8 cellular contexts compared by ENCODE assay signal in the genomic region with DNA sequence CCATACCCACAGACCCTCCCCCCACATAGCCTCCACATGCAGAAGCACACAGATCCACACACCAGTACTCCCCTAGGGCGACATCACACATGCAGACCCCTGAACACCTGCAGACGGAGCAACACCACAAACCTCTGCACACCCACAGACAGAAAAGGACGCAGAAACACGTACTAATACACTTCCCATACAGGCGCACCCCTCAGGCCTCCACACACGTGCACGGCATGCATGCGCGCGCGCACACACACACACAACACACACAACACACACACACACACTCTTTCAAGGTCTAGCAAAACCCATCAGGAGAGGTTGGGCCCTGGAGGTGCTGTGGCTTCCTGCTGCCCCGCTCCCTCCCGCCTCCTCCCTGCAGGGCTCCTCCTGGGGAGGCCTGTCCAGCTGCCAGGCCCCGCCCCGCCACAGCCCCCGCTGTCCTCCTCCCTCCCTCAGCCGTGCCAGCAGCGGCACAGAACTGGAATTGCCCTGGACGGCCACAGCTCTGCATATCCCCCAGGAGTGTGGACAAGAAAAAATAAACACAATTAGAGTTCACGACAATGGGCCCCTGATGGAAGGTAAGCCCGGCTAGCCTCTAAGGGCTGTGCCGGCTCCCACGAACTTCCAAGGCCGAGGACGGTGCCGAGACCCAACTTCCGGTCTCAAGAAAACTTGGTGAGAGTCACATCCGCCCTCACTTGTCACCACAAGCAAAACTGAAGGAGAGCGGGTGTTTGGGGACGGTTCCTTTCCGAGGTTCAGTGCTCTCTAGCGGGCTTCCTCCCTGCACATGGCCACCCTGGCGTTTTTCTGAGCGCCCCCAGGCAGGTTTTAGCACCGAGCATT. TPM values are rescaled to one million over a fixed set of nuclear protein-coding genes. Genes with fewer than 3 reads are reported as not detected.
DNase-seq lines count a peak whose midpoint lies in the region; ATAC-seq and TF ChIP-seq lines count a peak whose summit lies in the region.

No MANE protein-coding gene starts in this region.

- no peaks in the 10 kb centered on the region for H3K9me3 ChIP-seq in OCI-LY7 (ENCODE audit: low read length)
- no peaks in the 10 kb centered on the region for H3K9me3 ChIP-seq in mucosa of rectum (ENCODE audit: control insufficient read depth in 2 of 2, low read length in 2 of 2)

- H3K27me3 ChIP-seq in BJ (ENCODE audit: control insufficient read depth, insufficient read depth, low read length) = no peaks in the 10 kb centered on the region
- no peaks in the 10 kb centered on the region for H3K27me3 ChIP-seq in mucosa of rectum (ENCODE audit: control insufficient read depth in 2 of 2, insufficient read depth in 2 of 2, low read length in 2 of 2)

- peaks cover 34% of the 10 kb centered on the region for H3K79me2 ChIP-seq in OCI-LY7 (ENCODE audit: insufficient read depth, low read depth, low read length)

- no peak for TF ChIP-seq CTCF in BJ (IDR thresholded peaks at IDR 0.05; ENCODE audit: insufficient read depth, low read depth, low read length)
- no peak; the same call in 1 of the 2 replicates for TF ChIP-seq CTCF in OCI-LY7 (conservative IDR thresholded peaks at IDR 0.05; ENCODE audit: low read length)
- no peak for TF ChIP-seq CTCF in epithelial cell of proximal tubule (conservative IDR thresholded peaks at IDR 0.05; ENCODE audit: low read depth, low read length)

- H3K9me2 ChIP-seq in OCI-LY7 (ENCODE audit: insufficient read depth, low read length) = no peaks in the 10 kb centered on the region

- peak overlapping the region; percentile 88 for H3K4me2 ChIP-seq in OCI-LY7 (ENCODE audit: low read length)

- H3K36me3 ChIP-seq in BJ (ENCODE audit: control insufficient read depth, insufficient read depth, low read length) (peaks cover 5% of the 10 kb centered on the region), OCI-LY7 (ENCODE audit: insufficient read depth, low read length) (peaks cover 33% of the 10 kb centered on the region), mucosa of rectum (ENCODE audit: control insufficient read depth in 2 of 2, insufficient read depth in 2 of 2, low read length in 2 of 2) (peaks cover 20 to 22% of the 10 kb centered on the region in 2 donors)

- CTCF ChIA-PET in BJ (lab: Yijun Ruan, JAX) (interaction anchor here (0.7 to 6.7 kb wide), 7 partner anchors 10 to 392 kb away, joined by 3 to 56 read pairs (median 4); no protein-coding TSS in a partner anchor), OCI-LY7 (lab: Charles Lee; ENCODE audit: unreplicated experiment) (interaction anchor here (0.6 to 1.5 kb wide), 4 partner anchors 9 to 271 kb away, joined by 3 to 6 read pairs (median 4); no protein-coding TSS in a partner anchor)

- peak overlapping the region; percentile 95 to 99 for H3K9ac ChIP-seq in mucosa of rectum (ENCODE audit: low read depth in 1 of 2, low read length in 2 of 2)

- DNase-seq in BJ (ENCODE audit: low read depth) (no peak), OCI-LY7 (ENCODE audit: low spot score) (peak; percentile 94), activated T-cell treated with anti-CD3 and anti-CD28 coated beads for 24 hours (ENCODE audit: low read depth) (peak; percentile 66), epithelial cell of proximal tubule (ENCODE audit: low read depth) (no peak)
- DNase-seq in stimulated activated CD8-positive, alpha-beta memory T cell treated with anti-CD3 and anti-CD28 coated beads, Interleukin-7, amount 100 ng/mL, for 4 hours (ENCODE audit: low read depth in 2 of 2) = peak; percentile 59 to 60

- H3K4me3 ChIP-seq in BJ (ENCODE audit: low read depth, low read length) (peak overlapping the region; percentile 21), OCI-LY7 (ENCODE audit: low read depth, low read length, poor library complexity, severe bottlenecking) (peak overlapping the region; percentile 89), epithelial cell of proximal tubule (ENCODE audit: low read depth, low read length) (peak overlapping the region; percentile 66), mucosa of rectum (ENCODE audit: low read length in 2 of 2) (peak overlapping the region; percentile 95 to 99)

- H3K27ac ChIP-seq in OCI-LY7 (ENCODE audit: low read depth, low read length, poor library complexity, severe bottlenecking) (peak overlapping the region; percentile 91), mucosa of rectum (ENCODE audit: low read depth in 2 of 2, low read length in 2 of 2) (peak overlapping the region; percentile 99 to 100)

- BruUV-seq in OCI-LY7 (replicated peaks; lab: Mats Ljungman, UMichigan) = no TSS peak

- peak; percentile 87 for TF ChIP-seq POLR2A in GM19193 (IDR thresholded peaks at IDR 0.05; ENCODE audit: extremely low read depth, insufficient read depth, insufficient read length)

- H2AFZ ChIP-seq in OCI-LY7 (ENCODE audit: low read length) = peak overlapping the region; percentile 62; the same call in 1 of the 2 replicates

- H3K4me1 ChIP-seq in OCI-LY7 (ENCODE audit: insufficient read depth, low read length, poor library complexity, severe bottlenecking) = peaks cover 67% of the 10 kb centered on the region
- peaks cover 33 to 46% of the 10 kb centered on the region in 2 donors for H3K4me1 ChIP-seq in mucosa of rectum (ENCODE audit: control insufficient read depth in 2 of 2, insufficient read depth in 2 of 2, low read length in 2 of 2)

- intact Hi-C loops in OCI-LY7 (cut with micrococcal nuclease; ENCODE audit: unreplicated experiment) = loop anchor here (1.0 to 10.0 kb wide), 3 partner anchors 24 to 655 kb away; partner anchors contain the start of gene MTA3

- peak; percentile 58 for ATAC-seq in HG03354 (IDR thresholded peaks at IDR 0.05; ENCODE audit: poor library complexity, severe bottlenecking, unreplicated experiment)

- H4K20me1 ChIP-seq in OCI-LY7 (ENCODE audit: insufficient read depth, low read length) = peaks cover 14% of the 10 kb centered on the region

- POLR2A ChIA-PET in BJ (lab: Charles Lee) (interaction anchor here (0.5 kb wide), 1 partner anchor 269 kb away, joined by 6 read pairs; no protein-coding TSS in a partner anchor), OCI-LY7 (lab: Charles Lee) (interaction anchor here (0.6 to 3.7 kb wide), 10 partner anchors 9 to 654 kb away, joined by 3 to 14 read pairs (median 6); no protein-coding TSS in a partner anchor)

RNA-seq across cellular contexts. Expression of gene ZFP36L2, which starts 6.8 kb away (rescaled TPM):
- 4.0 and 6.9 TPM in 2 replicates for polyA plus RNA-seq in BJ (2011; rRNA removed)
- polyA minus RNA-seq in BJ (2011; rRNA and poly(A)+ RNA removed) = 3.3 and 6.4 TPM in 2 replicates
- 6.8 and 7.0 TPM in 2 replicates for total RNA-seq in OCI-LY7 (2014; rRNA removed; shearing (Covaris generic))
- total RNA-seq in OCI-LY7 (2022) (37.2 and 43.8 TPM in 2 replicates), epithelial cell of proximal tubule (8.2 and 10.5 TPM in 2 replicates)

Comparison
In these comparisons a context has a peak if more than half of its experiments do, and no peak if none do; other contexts are left out.
1. DNase-seq: peak in OCI-LY7 (single experiment), activated T-cell treated with anti-CD3 and anti-CD28 coated beads for 24 hours (single experiment) and stimulated activated CD8-positive, alpha-beta memory T cell treated with anti-CD3 and anti-CD28 coated beads, Interleukin-7, amount 100 ng/mL, for 4 hours (2 of 2); none in BJ (single experiment) and epithelial cell of proximal tubule (single experiment).
2. H3K4me3 ChIP-seq: peak in every context shown above with its lines; median percentile 97 in mucosa of rectum; 89 in OCI-LY7; 66 in epithelial cell of proximal tubule; 21 in BJ.